ENCODE assay signal across 18 cellular contexts in genomic region chr10:77587424-77587806, GRCh38. TPM values are rescaled to one million over a fixed set of nuclear protein-coding genes. Genes with fewer than 3 reads are reported as not detected.
A peak's percentile ranks its signal among the peaks of the same experiment; 100 is the strongest.
DNase-seq lines count a peak whose midpoint lies in the region; ATAC-seq, FAIRE-seq and TF ChIP-seq lines count a peak whose summit lies in the region.
"Had no signal": no experiment of that assay in that cellular context is flagged by ENCODE, and none has a peak within 500 bp of the region (broad histone marks: within the 10 kb centered on the region; RNA-seq: fewer than 3 reads in every experiment).

No MANE protein-coding gene starts in this region.

- H3K4me1 ChIP-seq in colonic mucosa (no peaks in the 10 kb centered on the region), mucosa of descending colon (ENCODE audit: low read depth) (no peaks in the 10 kb centered on the region), stomach (peaks cover 11 to 82% (median 27%) of the 10 kb centered on the region in 4 donors)

- intact Hi-C loops in colonic mucosa (cut with DNase I), result no loop called here
- intact Hi-C loops in mucosa of descending colon (cut with DNase I, micrococcal nuclease), result no loop called here
- intact Hi-C loops in stomach (cut with DNase I; ENCODE audit: low total_unique reads), result no loop called here

- WGBS in stomach, 5 donors, result 79 to 94% (median 86%) methylated on average over 3 of the region's 3 CpGs

- H3K27me3 ChIP-seq in colonic mucosa (no peaks in the 10 kb centered on the region), stomach (no peaks in the 10 kb centered on the region)

- no peaks in the 10 kb centered on the region for H3K9me3 ChIP-seq in colonic mucosa
- H3K9me3 ChIP-seq in mucosa of descending colon, result no peaks in the 10 kb centered on the region
- H3K9me3 ChIP-seq in stomach, result no peaks in the 10 kb centered on the region

- peak overlapping the region; percentile 27 for H3K27ac ChIP-seq in colonic mucosa
- peak overlapping the region in 4 of 5 donors; percentile 50 to 85 (median 68) for H3K27ac ChIP-seq in stomach

- FAIRE-seq in frontal cortex (lab: Jason Lieb, UNC), result no peak
- FAIRE-seq: astrocyte, islet of Langerhans had no signal

- H3K9ac ChIP-seq in colonic mucosa (ENCODE audit: low read depth in 2 of 2, low read length in 2 of 2), result no peak overlapping the region

- no peak for TF ChIP-seq EP300 in stomach (IDR thresholded peaks at IDR 0.05)

- no peak for TF ChIP-seq CTCF in colonic mucosa (IDR thresholded peaks at IDR 0.05)
- no peak for TF ChIP-seq CTCF in mucosa of descending colon (IDR thresholded peaks at IDR 0.05)
- TF ChIP-seq CTCF in stomach (IDR thresholded peaks at IDR 0.05), result no peak
- no peak for TF ChIP-seq CTCF in GM10266 (IDR thresholded peaks at IDR 0.05; ENCODE audit: control insufficient read depth, insufficient read depth, low read depth, missing control alignments)

- no peaks in the 10 kb centered on the region for H3K36me3 ChIP-seq in colonic mucosa
- H3K36me3 ChIP-seq in mucosa of descending colon (ENCODE audit: low read depth), result no peaks in the 10 kb centered on the region
- H3K36me3 ChIP-seq in stomach, result no peaks in the 10 kb centered on the region

- peak; percentile 46 for DNase-seq in ELF-1 (ENCODE audit: low read depth, low spot score)
- DNase-seq in colonic mucosa, result no peak
- DNase-seq in mucosa of descending colon, result no peak
- no peak for DNase-seq in stomach
- no peak for DNase-seq in frontal cortex (ENCODE audit: low spot score in 2 of 2)
- no peak for DNase-seq in GM10266 (ENCODE audit: extremely low spot score)
- no peak for DNase-seq in T-helper 2 cell
- DNase-seq in NCI-H748 treated with DMSO at 0.1 percent for 48 hours (lab: John Stamatoyannopoulos, UW), result no peak
- DNase-seq: activated CD4-positive, CD25-positive, alpha-beta regulatory T cell treated with anti-CD3 and anti-CD28 coated beads, Interleukin-2, amount 50 U/mL, for 72 hours; activated gamma-delta T cell; cortex of kidney; Karpas-422; NCI-H1105; SIG-M5; stimulated activated naive CD4-positive, alpha-beta T cell treated with Interleukin-2 at 50 U/mL for 16 hours had no signal

- ATAC-seq in mucosa of descending colon, result peak; percentile 25
- ATAC-seq: GM23338 had no signal

- no peak for TF ChIP-seq POLR2A in stomach (IDR thresholded peaks at IDR 0.05)

- H3K4me3 ChIP-seq in colonic mucosa (no peak overlapping the region), mucosa of descending colon (no peak overlapping the region), stomach (no peak overlapping the region)
- H3K4me3 ChIP-seq: GM23338 had no signal

RNA-seq across cellular contexts. Expression of gene KCNMA1, which starts 50.2 kb away (rescaled TPM):
- total RNA-seq in colonic mucosa (10 to 100 TPM; 23.2 to 44.5 TPM), mucosa of descending colon (100 to 1,000 TPM in 1 of 3 donors, 10 to 100 TPM in 2; 45.4 to 312 (median 62.4) TPM), stomach (100 to 1,000 TPM in 2 of 5 donors, 10 to 100 TPM in 3; 41.4 to 155 (median 76.9) TPM), frontal cortex (27.3 TPM)
- 10 to 100 TPM in 1 of 3 donors, 1 to 10 TPM in 1, under 1 TPM in 1; 0.92 to 26.0 (median 2.8) TPM for polyA plus RNA-seq in stomach
